Comparison of ENCODE assay signal across 7 cellular contexts in genomic region chr16:71499775-71500364, GRCh38.
DNase-seq lines count a peak whose midpoint lies in the region; ATAC-seq and TF ChIP-seq lines count a peak whose summit lies in the region.

No MANE protein-coding gene starts in this region.

- no peak overlapping the region for H2AFZ ChIP-seq in parathyroid adenoma

- H3K9me3 ChIP-seq in NT2/D1 (ENCODE audit: insufficient read depth, low read length) = no peaks in the 10 kb centered on the region
- H3K9me3 ChIP-seq in parathyroid adenoma (ENCODE audit: control insufficient read depth, low read length) = no peaks in the 10 kb centered on the region

- H3K4me1 ChIP-seq in NT2/D1 (ENCODE audit: insufficient read depth, insufficient read length) (no peaks in the 10 kb centered on the region), parathyroid adenoma (no peaks in the 10 kb centered on the region)

- no peaks in the 10 kb centered on the region for H3K36me3 ChIP-seq in NT2/D1 (ENCODE audit: insufficient read depth, insufficient read length, low read length)
- no peaks in the 10 kb centered on the region for H3K36me3 ChIP-seq in parathyroid adenoma (ENCODE audit: control insufficient read depth, insufficient read depth, low read length)

- H3K79me2 ChIP-seq in parathyroid adenoma = no peaks in the 10 kb centered on the region

- H3K27me3 ChIP-seq in NT2/D1 (ENCODE audit: insufficient read depth, insufficient read length) (no peaks in the 10 kb centered on the region), parathyroid adenoma (ENCODE audit: control insufficient read depth, insufficient read depth, low read length) (no peaks in the 10 kb centered on the region)

- no peak overlapping the region for H3K9ac ChIP-seq in NT2/D1 (ENCODE audit: insufficient read length, low read depth)
- no peak overlapping the region for H3K9ac ChIP-seq in parathyroid adenoma

- TF ChIP-seq CTCF in fibroblast of pulmonary artery (IDR thresholded peaks at IDR 0.05; ENCODE audit: low read length, missing control alignments) (peak; percentile 75), parathyroid adenoma (IDR thresholded peaks at IDR 0.05) (peak; percentile 69)

- ATAC-seq in HG03342 (IDR thresholded peaks at IDR 0.05; ENCODE audit: unreplicated experiment) (peak; percentile 71), HG03108 (IDR thresholded peaks at IDR 0.05; ENCODE audit: unreplicated experiment) (no peak)

- no peak overlapping the region for H3K27ac ChIP-seq in parathyroid adenoma

- DNase-seq in GM03348 (ENCODE audit: low spot score) (peak; percentile 77), NT2/D1 (ENCODE audit: low read depth, low spot score) (peak; percentile 66), activated T-cell treated with anti-CD3 and anti-CD28 coated beads for 48 hours (ENCODE audit: low read depth) (peak; percentile 18), fibroblast of pulmonary artery (ENCODE audit: low read depth) (peak; percentile 79)

- no peak overlapping the region for H3K4me2 ChIP-seq in parathyroid adenoma (ENCODE audit: low read length)

- no peak overlapping the region for H3K4me3 ChIP-seq in NT2/D1 (ENCODE audit: insufficient read length, low read depth)
- no peak overlapping the region for H3K4me3 ChIP-seq in fibroblast of pulmonary artery (replicated peaks; ENCODE audit: low read depth, low read length)
- no peak overlapping the region for H3K4me3 ChIP-seq in parathyroid adenoma (ENCODE audit: low read depth, low read length)

Comparison
In these comparisons a context has a peak if more than half of its experiments do, and no peak if none do; other contexts are left out.
1. DNase-seq: peak in every context shown above with its lines; median percentile 79 in fibroblast of pulmonary artery; 77 in GM03348; 66 in NT2/D1; 18 in activated T-cell treated with anti-CD3 and anti-CD28 coated beads for 48 hours.